Comparison of ENCODE assay signal across 37 cellular contexts in genomic region chr12:52752516-52752915, GRCh38. TPM values are rescaled to one million over a fixed set of nuclear protein-coding genes. Genes with fewer than 3 reads are reported as not detected.
"Had no signal": no experiment of that assay in that cellular context is flagged by ENCODE, and none has a peak within 500 bp of the region (broad histone marks: within the 10 kb centered on the region; RNA-seq: fewer than 3 reads in every experiment).

No MANE protein-coding gene starts in this region.

- H3K36me3 ChIP-seq: adrenal gland, ascending aorta, brain microvascular endothelial cell, breast epithelium, cardiac muscle cell had no signal

- H3K9me3 ChIP-seq: adrenal gland, ascending aorta, body of pancreas, breast epithelium had no signal

- H3K27ac ChIP-seq: adrenal gland, ascending aorta, body of pancreas, brain microvascular endothelial cell, breast epithelium, cardiac muscle cell had no signal

- H3K4me1 ChIP-seq: adrenal gland, ascending aorta, body of pancreas, breast epithelium had no signal

- DNase-seq: activated effector memory CD4-positive, alpha-beta T cell treated with anti-CD3 and anti-CD28 coated beads, Interleukin-2, amount 50 U/mL, for 16 hours; activated effector memory CD4-positive, alpha-beta T cell treated with Interleukin-2 at 50 U/mL for 16 hours; activated gamma-delta T cell; activated gamma-delta T cell treated with Interleukin-2 at 50 U/mL for 16 hours; activated naive CD4-positive, alpha-beta T cell; activated naive CD4-positive, alpha-beta T cell treated with anti-CD3 and anti-CD28 coated beads for 36 hours; activated naive CD4-positive, alpha-beta T cell treated with anti-CD3 and anti-CD28 coated beads, Interleukin-2, amount 10 ng/mL, durations not matched to agents 7 days and 5 days; activated naive CD4-positive, alpha-beta T cell treated with anti-CD3 and anti-CD28 coated beads, Interleukin-2, amount 50 U/mL, for 16 hours; activated naive CD4-positive, alpha-beta T cell treated with Interleukin-2 at 50 U/mL for 16 hours; activated naive CD8-positive, alpha-beta T cell treated with anti-CD3 and anti-CD28 coated beads for 36 hours; activated naive CD8-positive, alpha-beta T cell treated with anti-CD3 and anti-CD28 coated beads, Interleukin-2, amount 10 ng/mL, durations not matched to agents 7 days and 5 days; activated naive CD8-positive, alpha-beta T cell treated with anti-CD3 and anti-CD28 coated beads, Interleukin-2, amount 50 U/mL, for 24 hours; activated T-cell treated with anti-CD3 and anti-CD28 coated beads, Interleukin-2, amount 50 U/mL, for 4 hours; activated T-cell treated with anti-CD3 and anti-CD28 coated beads, Interleukin-2, amount 50 U/mL, for 48 hours; activated T-cell treated with anti-CD3 and anti-CD28 coated beads, Interleukin-2, amount 50 U/mL, for 72 hours; adrenal gland; amniotic stem cell; amygdala; anterior cingulate cortex; aorta; body of pancreas; brain microvascular endothelial cell; caudate nucleus; central memory CD4-positive, alpha-beta T cell; cerebellar nuclear complex had no signal

- H3K4me3 ChIP-seq: adrenal gland, ascending aorta, body of pancreas, breast epithelium, cardiac muscle cell had no signal

- H3K27me3 ChIP-seq: ascending aorta, body of pancreas, brain microvascular endothelial cell, breast epithelium had no signal

RNA-seq across cellular contexts. Expression of gene KRT76, which starts 24.6 kb away (rescaled TPM):
- total RNA-seq: activated naive CD4-positive, alpha-beta T cell treated with anti-CD3 and anti-CD28 coated beads for 36 hours; activated naive CD4-positive, alpha-beta T cell treated with anti-CD3 and anti-CD28 coated beads, Interleukin-2, amount 50 U/mL, for 72 hours; activated naive CD8-positive, alpha-beta T cell treated with anti-CD3 and anti-CD28 coated beads for 36 hours; activated naive CD8-positive, alpha-beta T cell treated with anti-CD3 and anti-CD28 coated beads, Interleukin-2, amount 10 ng/mL, durations not matched to agents 7 days and 5 days; activated T-cell treated with anti-CD3 and anti-CD28 coated beads, Interleukin-2, amount 50 U/mL, for 4 hours; activated T-cell treated with anti-CD3 and anti-CD28 coated beads, Interleukin-2, amount 50 U/mL, for 72 hours; activated T-helper 1 cell treated with anti-CD3 and anti-CD28 coated beads, Interleukin-12 subunit alpha, Interleukin-12 subunit beta, Interleukin-2, Interleukin-4 antibody, amounts not matched to agents 30 ng/mL and 10 ng/mL and 1 ng/mL, durations not matched to agents 14 hours and 24 hours and 36 hours; activated T-helper 17 cell treated with anti-CD3 and anti-CD28 coated beads, Interleukin-2, amount 50 U/mL, for 72 hours; activated T-helper 2 cell treated with anti-CD3 and anti-CD28 coated beads, Interferon-gamma antibody, Interleukin-2, Interleukin-4, amounts not matched to agents 10 μg/mL and 5 μg/mL and 100 μg/mL, durations not matched to agents 14 hours and 24 hours and 36 hours; adrenal gland; aorta; ascending aorta; astrocyte; body of pancreas; breast epithelium; bronchial epithelial cell; cardiac muscle cell; cardiac septum; cerebellum; chondrocyte had no signal

RNA-seq across cellular contexts. Expression of gene KRT3, which starts 43.4 kb away (rescaled TPM):
- total RNA-seq: activated naive CD4-positive, alpha-beta T cell treated with anti-CD3 and anti-CD28 coated beads for 36 hours; activated naive CD8-positive, alpha-beta T cell treated with anti-CD3 and anti-CD28 coated beads for 36 hours; activated naive CD8-positive, alpha-beta T cell treated with anti-CD3 and anti-CD28 coated beads, Interleukin-2, amount 10 ng/mL, durations not matched to agents 7 days and 5 days; activated T-cell treated with anti-CD3 and anti-CD28 coated beads, Interleukin-2, amount 50 U/mL, for 4 hours; activated T-cell treated with anti-CD3 and anti-CD28 coated beads, Interleukin-2, amount 50 U/mL, for 72 hours; activated T-helper 17 cell treated with anti-CD3 and anti-CD28 coated beads, Interleukin-2, amount 50 U/mL, for 72 hours; activated T-helper 2 cell treated with anti-CD3 and anti-CD28 coated beads, Interferon-gamma antibody, Interleukin-2, Interleukin-4, amounts not matched to agents 10 μg/mL and 5 μg/mL and 100 μg/mL, durations not matched to agents 14 hours and 24 hours and 36 hours; adrenal gland; aorta; ascending aorta; body of pancreas; breast epithelium; cardiac muscle cell; cardiac septum; cerebellum; chondrocyte had no signal

RNA-seq across cellular contexts. Expression of gene KRT77, which starts 49.2 kb away (rescaled TPM):
- total RNA-seq: activated naive CD4-positive, alpha-beta T cell treated with anti-CD3 and anti-CD28 coated beads for 36 hours; activated naive CD4-positive, alpha-beta T cell treated with anti-CD3 and anti-CD28 coated beads, Interleukin-2, amount 50 U/mL, for 72 hours; activated naive CD8-positive, alpha-beta T cell treated with anti-CD3 and anti-CD28 coated beads for 36 hours; activated naive CD8-positive, alpha-beta T cell treated with anti-CD3 and anti-CD28 coated beads, Interleukin-2, amount 10 ng/mL, durations not matched to agents 7 days and 5 days; activated T-cell treated with anti-CD3 and anti-CD28 coated beads, Interleukin-2, amount 50 U/mL, for 4 hours; activated T-cell treated with anti-CD3 and anti-CD28 coated beads, Interleukin-2, amount 50 U/mL, for 72 hours; activated T-helper 1 cell treated with anti-CD3 and anti-CD28 coated beads, Interleukin-12 subunit alpha, Interleukin-12 subunit beta, Interleukin-2, Interleukin-4 antibody, amounts not matched to agents 30 ng/mL and 10 ng/mL and 1 ng/mL, durations not matched to agents 14 hours and 24 hours and 36 hours; activated T-helper 17 cell treated with anti-CD3 and anti-CD28 coated beads, Interleukin-2, amount 50 U/mL, for 72 hours; activated T-helper 2 cell treated with anti-CD3 and anti-CD28 coated beads, Interferon-gamma antibody, Interleukin-2, Interleukin-4, amounts not matched to agents 10 μg/mL and 5 μg/mL and 100 μg/mL, durations not matched to agents 14 hours and 24 hours and 36 hours; adrenal gland; aorta; ascending aorta; astrocyte; body of pancreas; bronchial epithelial cell; cardiac muscle cell; cardiac septum; chondrocyte had no signal
